In the genomic region with DNA sequence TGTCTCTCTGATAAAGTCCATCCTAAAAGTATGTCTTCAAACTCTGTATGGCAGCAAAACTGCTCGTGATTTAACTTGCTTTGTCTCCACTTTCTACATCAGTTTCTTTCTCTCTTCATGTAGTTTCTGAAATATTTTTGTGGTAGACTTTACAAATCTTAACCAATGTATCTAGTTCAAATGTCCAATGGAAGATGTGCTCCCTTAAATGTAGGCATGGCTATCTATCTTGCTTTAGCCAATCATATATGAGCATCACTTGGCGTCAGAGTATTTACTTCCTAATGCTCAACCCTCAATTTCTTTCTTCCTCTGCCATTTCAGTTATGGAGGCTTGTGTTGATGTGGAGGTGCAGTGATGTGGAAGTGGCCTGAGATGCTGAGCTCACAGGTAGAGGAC, we compare ENCODE assay signal across 11 cellular contexts.
DNase-seq lines count a peak whose midpoint lies in the region; ATAC-seq, FAIRE-seq and TF ChIP-seq lines count a peak whose summit lies in the region.
"Had no signal": no experiment of that assay in that cellular context is flagged by ENCODE, and none has a peak within 500 bp of the region (broad histone marks: within the 10 kb centered on the region; RNA-seq: fewer than 3 reads in every experiment).

No MANE protein-coding gene starts in this region.

- TF ChIP-seq POLR2A in suprapubic skin (IDR thresholded peaks at IDR 0.05): no peak

- ATAC-seq in GM19025 (IDR thresholded peaks at IDR 0.05; ENCODE audit: low read depth, unreplicated experiment): peak; percentile 49
- peak; percentile 35 for ATAC-seq in GM21717 (IDR thresholded peaks at IDR 0.05; ENCODE audit: unreplicated experiment)
- ATAC-seq in HG03159 (IDR thresholded peaks at IDR 0.05; ENCODE audit: unreplicated experiment): peak; percentile 49
- ATAC-seq in right cardiac atrium: no peak

- TF ChIP-seq CTCF in suprapubic skin (IDR thresholded peaks at IDR 0.05) (no peak), kidney (IDR thresholded peaks at IDR 0.05; ENCODE audit: borderline replicate concordance, extremely low read depth, insufficient read depth) (no peak)

- H3K27me3 ChIP-seq in suprapubic skin (no peaks in the 10 kb centered on the region), right cardiac atrium (ENCODE audit: control insufficient read depth, insufficient read depth) (no peaks in the 10 kb centered on the region)

- intact Hi-C loops in kidney (cut with DNase I): no loop called here
- intact Hi-C loops in right cardiac atrium (cut with DNase I): no loop called here

- H3K4me3 ChIP-seq in suprapubic skin (no peak overlapping the region), kidney (ENCODE audit: low read length in 2 of 2) (no peak overlapping the region), right cardiac atrium (ENCODE audit: low read length) (no peak overlapping the region)

- H3K36me3 ChIP-seq in suprapubic skin (no peaks in the 10 kb centered on the region), kidney (ENCODE audit: control insufficient read depth in 1 of 2, insufficient read depth in 2 of 2, low read length in 2 of 2) (no peaks in the 10 kb centered on the region)

- TF ChIP-seq EP300 in suprapubic skin (IDR thresholded peaks at IDR 0.05): no peak

- no peaks in the 10 kb centered on the region for H3K9me3 ChIP-seq in suprapubic skin
- H3K9me3 ChIP-seq in kidney (ENCODE audit: control insufficient read depth in 1 of 2, low read length in 2 of 2): no peaks in the 10 kb centered on the region
- no peaks in the 10 kb centered on the region for H3K9me3 ChIP-seq in right cardiac atrium (ENCODE audit: control insufficient read depth, low read length)

- H3K27ac ChIP-seq in suprapubic skin (no peak overlapping the region), kidney (ENCODE audit: low read depth in 2 of 2, low read length in 2 of 2) (no peak overlapping the region), right cardiac atrium (ENCODE audit: low read length) (no peak overlapping the region)

- 98% methylated on average over 2 of the region's 2 CpGs for WGBS in suprapubic skin
- 81% methylated on average over 2 of the region's 2 CpGs for WGBS in right cardiac atrium

- no peak for FAIRE-seq in kidney (lab: Jason Lieb, UNC)

- DNase-seq in islet precursor cell: peak; percentile 11
- no peak for DNase-seq in suprapubic skin (ENCODE audit: low spot score in 2 of 2)
- no peak for DNase-seq in kidney
- DNase-seq in NCI-H1436 treated with DMSO at 0.1 percent for 48 hours (lab: John Stamatoyannopoulos, UW): no peak
- DNase-seq in right cardiac atrium: no peak
- DNase-seq: activated naive CD4-positive, alpha-beta T cell treated with Interleukin-2 at 50 U/mL for 16 hours; midbrain; NCI-H1092 treated with DMSO at 0.1 percent for 48 hours had no signal

- H3K9ac ChIP-seq in kidney (ENCODE audit: low read length in 2 of 2): no peak overlapping the region

- H3K4me1 ChIP-seq in suprapubic skin: peaks cover 5% of the 10 kb centered on the region
- H3K4me1 ChIP-seq in kidney (ENCODE audit: control insufficient read depth in 1 of 2, insufficient read depth in 1 of 2, low read depth in 1 of 2, low read length in 2 of 2): peaks cover 0 to 4% of the 10 kb centered on the region in 2 donors
- H3K4me1 ChIP-seq in right cardiac atrium (ENCODE audit: control insufficient read depth, insufficient read depth, low read length): no peaks in the 10 kb centered on the region

Comparison
In these comparisons a context has a peak if more than half of its experiments do, and no peak if none do; other contexts are left out.
1. ATAC-seq: peak in GM19025 (single experiment), GM21717 (single experiment) and HG03159 (single experiment); none in right cardiac atrium (0 of 2).